8 cellular contexts compared by ENCODE assay signal in the genomic region with DNA sequence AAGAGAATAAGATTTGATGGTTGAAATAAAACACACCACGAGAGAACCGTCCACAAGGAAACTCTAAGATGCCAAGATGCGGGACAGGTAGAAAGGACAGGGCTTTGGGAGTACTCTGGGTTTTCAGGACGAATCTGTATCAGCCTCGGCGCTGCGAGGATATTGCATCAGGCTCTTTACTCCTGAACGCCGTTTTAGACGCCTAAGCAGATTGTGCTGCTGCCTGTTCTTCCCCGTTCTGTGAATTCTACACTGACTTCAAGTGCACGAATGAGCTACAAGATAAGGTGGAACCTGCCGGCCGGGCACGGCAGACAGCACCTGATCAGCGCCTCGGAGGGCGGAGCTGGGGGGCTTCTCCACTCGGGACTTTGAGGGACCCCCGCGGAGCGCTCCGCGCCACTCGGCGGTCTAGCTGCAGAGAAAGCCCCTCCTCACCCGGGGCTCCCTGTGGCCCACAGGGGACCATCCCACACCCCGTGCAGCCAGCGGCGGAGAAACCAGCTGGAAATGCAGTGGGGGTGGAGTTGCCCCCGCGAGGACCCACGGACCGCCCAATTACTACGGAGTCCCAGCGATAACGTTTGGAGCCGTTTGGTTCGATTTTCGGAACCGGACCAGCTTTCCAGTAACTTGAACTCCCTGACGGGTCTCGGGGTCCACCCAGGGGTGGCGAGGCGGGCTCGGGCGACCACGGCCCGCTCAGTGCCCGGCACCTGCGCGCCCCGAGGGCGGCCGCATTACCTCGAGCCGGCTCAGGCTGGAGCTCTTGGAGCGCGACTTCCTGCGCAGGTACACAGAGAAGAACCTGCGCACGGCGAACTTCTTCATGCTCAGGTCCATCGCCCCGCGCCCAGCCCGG. TPM values are rescaled to one million over a fixed set of nuclear protein-coding genes. Genes with fewer than 3 reads are reported as not detected.
DNase-seq lines count a peak whose midpoint lies in the region; ATAC-seq and TF ChIP-seq lines count a peak whose summit lies in the region.

No MANE protein-coding gene starts in this region.

- WGBS in esophagus squamous epithelium, 2 donors = 3 to 4% methylated on average over 12 to 24 of the region's 67 CpGs

- CTCF ChIA-PET in CD8-positive, alpha-beta memory T cell (lab: Charles Lee) = interaction anchor here (0.7 kb wide), 1 partner anchor 362 kb away, joined by 3 read pairs; no protein-coding TSS in a partner anchor

- peaks cover 12% of the 10 kb centered on the region for H3K27me3 ChIP-seq in CD8-positive, alpha-beta memory T cell (ENCODE audit: insufficient read depth, low read length, poor library complexity, severe bottlenecking)
- peaks cover 0 to 48% (median 0%) of the 10 kb centered on the region in 4 donors for H3K27me3 ChIP-seq in esophagus squamous epithelium

- H3K4me3 Mint-ChIP-seq in CD8-positive, alpha-beta memory T cell = peak overlapping the region; percentile 69 to 90 (median 82)
- peak overlapping the region; percentile 86 to 91 (median 86) for H3K4me3 Mint-ChIP-seq in nephron

- peaks cover 30 to 54% of the 10 kb centered on the region in 2 donors for H3K27me3 Mint-ChIP-seq in CD8-positive, alpha-beta memory T cell
- peaks cover 71% of the 10 kb centered on the region for H3K27me3 Mint-ChIP-seq in nephron (ENCODE audit: low read depth)

- peaks cover 0 to 4% (median 0%) of the 10 kb centered on the region in 3 donors for H3K36me3 Mint-ChIP-seq in CD8-positive, alpha-beta memory T cell
- H3K36me3 Mint-ChIP-seq in nephron (ENCODE audit: low read depth) = no peaks in the 10 kb centered on the region

- peaks cover 15 to 21% (median 19%) of the 10 kb centered on the region in 3 donors for H3K4me1 Mint-ChIP-seq in CD8-positive, alpha-beta memory T cell
- peaks cover 21% of the 10 kb centered on the region for H3K4me1 Mint-ChIP-seq in nephron

- H3K9me3 Mint-ChIP-seq in CD8-positive, alpha-beta memory T cell = no peaks in the 10 kb centered on the region
- no peaks in the 10 kb centered on the region for H3K9me3 Mint-ChIP-seq in nephron

- H3K36me3 ChIP-seq in CD8-positive, alpha-beta memory T cell (ENCODE audit: insufficient read depth, low read length) = no peaks in the 10 kb centered on the region
- no peaks in the 10 kb centered on the region for H3K36me3 ChIP-seq in esophagus squamous epithelium

- peak overlapping the region; percentile 60 for H3K4me3 ChIP-seq in CD8-positive, alpha-beta memory T cell (ENCODE audit: low read length)
- peak overlapping the region; percentile 66 to 93 (median 73) for H3K4me3 ChIP-seq in esophagus squamous epithelium

- no peak for TF ChIP-seq POLR2A in esophagus squamous epithelium (IDR thresholded peaks at IDR 0.05)

- peak overlapping the region in 3 of 8 donors; percentile 4 to 84 (median 14) for H3K27ac Mint-ChIP-seq in CD8-positive, alpha-beta memory T cell
- peak overlapping the region in 2 of 3 experiments; percentile 0 to 9 for H3K27ac Mint-ChIP-seq in nephron

- H3K9me3 ChIP-seq in CD8-positive, alpha-beta memory T cell (ENCODE audit: low read length) = no peaks in the 10 kb centered on the region
- H3K9me3 ChIP-seq in esophagus squamous epithelium = no peaks in the 10 kb centered on the region

- H3K4me1 ChIP-seq in CD8-positive, alpha-beta memory T cell (ENCODE audit: insufficient read depth, low read length) = peaks cover 14% of the 10 kb centered on the region
- H3K4me1 ChIP-seq in esophagus squamous epithelium = peaks cover 21 to 65% (median 21%) of the 10 kb centered on the region in 3 donors

- DNase-seq in CD8-positive, alpha-beta memory T cell = peak; percentile 4 to 62 (median 17)
- peak; percentile 89 for DNase-seq in NCI-H146 (lab: John Stamatoyannopoulos, UW)
- peak; percentile 14 for DNase-seq in activated T-cell treated with anti-CD3 and anti-CD28 coated beads for 4 hours
- no peak for DNase-seq in esophagus squamous epithelium (lab: John Stamatoyannopoulos, UW)
- DNase-seq in ureter (ENCODE audit: low spot score) = peak; percentile 53
- no peak for DNase-seq in NCI-H2107 treated with DMSO at 0.1 percent for 48 hours (lab: John Stamatoyannopoulos, UW; ENCODE audit: unreplicated experiment)

- TF ChIP-seq CTCF in esophagus squamous epithelium (IDR thresholded peaks at IDR 0.05) (no peak), nephron (IDR thresholded peaks at IDR 0.05; ENCODE audit: unreplicated experiment in 3 of 3) (no peak)

- H3K27ac ChIP-seq in CD8-positive, alpha-beta memory T cell (ENCODE audit: low read depth, low read length) = no peak overlapping the region
- peak overlapping the region; percentile 82 to 95 (median 90) for H3K27ac ChIP-seq in esophagus squamous epithelium

- ATAC-seq in GM21717 (IDR thresholded peaks at IDR 0.05; ENCODE audit: unreplicated experiment) = peak; percentile 1

- intact Hi-C loops in esophagus squamous epithelium (cut with DNase I) = no loop called here

- POLR2A ChIA-PET in CD8-positive, alpha-beta memory T cell (lab: Charles Lee) = interaction anchor here (0.6 to 1.2 kb wide), 3 partner anchors 138 to 372 kb away, joined by 3 to 6 read pairs (median 4); a partner anchor contains a TSS

RNA-seq across cellular contexts. Expression of a gene that starts 0.6 kb away (rescaled TPM):
- total RNA-seq in CD8-positive, alpha-beta memory T cell = 1 to 10 TPM; 4.6 to 4.7 TPM
- 3.6 TPM for polyA plus RNA-seq in CD8-positive, alpha-beta memory T cell
- total RNA-seq in esophagus squamous epithelium (10 to 100 TPM; 11.8 to 66.0 (median 19.2) TPM), ureter (85.3 TPM)

RNA-seq across cellular contexts. Expression of a gene that starts 39.9 kb away (rescaled TPM):
- under 1 TPM; 0.13 to 0.60 TPM for total RNA-seq in CD8-positive, alpha-beta memory T cell
- polyA plus RNA-seq in CD8-positive, alpha-beta memory T cell = 0.15 TPM
- 1 to 10 TPM in 3 of 4 donors, under 1 TPM in 1; 0.99 to 2.7 (median 1.3) TPM for total RNA-seq in esophagus squamous epithelium
- 7.8 TPM for total RNA-seq in ureter

Comparison
In these comparisons a context has a peak if more than half of its experiments do, and no peak if none do; other contexts are left out.
1. DNase-seq: peak in CD8-positive, alpha-beta memory T cell (5 of 5), NCI-H146 (single experiment), activated T-cell treated with anti-CD3 and anti-CD28 coated beads for 4 hours (single experiment) and ureter (single experiment); none in esophagus squamous epithelium (single experiment) and NCI-H2107 treated with DMSO at 0.1 percent for 48 hours (single experiment).